In the genomic region with DNA sequence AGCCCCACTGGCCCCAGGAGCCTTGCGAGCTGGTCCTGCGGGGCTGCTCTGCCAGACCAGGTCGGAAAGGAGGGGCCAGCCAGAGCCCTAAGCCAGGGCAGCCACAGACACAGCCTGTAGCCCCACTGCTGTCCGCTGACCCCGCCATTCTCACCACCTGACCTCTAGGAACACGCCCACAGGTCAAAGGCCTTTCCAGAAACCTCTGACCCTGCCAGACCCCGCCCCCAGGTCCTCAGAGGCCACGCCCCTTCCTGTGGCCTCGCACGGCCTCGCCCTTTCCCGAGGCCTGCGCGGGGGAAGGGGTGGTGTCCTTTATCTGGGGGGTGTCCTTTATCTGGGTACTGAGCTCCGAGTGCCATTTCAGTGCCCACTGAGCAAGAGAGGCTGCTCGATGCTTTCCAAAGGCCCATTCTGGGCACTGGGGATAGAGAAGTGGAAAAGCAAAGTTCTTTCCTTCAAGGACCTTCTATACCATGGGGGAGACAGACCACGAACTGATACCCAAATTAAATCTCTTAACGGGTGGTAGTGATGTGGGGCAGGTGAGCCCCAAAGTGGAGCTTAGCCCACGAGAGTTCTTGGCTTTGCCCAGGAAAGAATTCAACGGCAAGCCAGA, we compare ENCODE assay signal across 23 cellular contexts. TPM values are rescaled to one million over a fixed set of nuclear protein-coding genes. Genes with fewer than 3 reads are reported as not detected.
A peak's percentile ranks its signal among the peaks of the same experiment; 100 is the strongest.
DNase-seq lines count a peak whose midpoint lies in the region; ATAC-seq and TF ChIP-seq lines count a peak whose summit lies in the region.
"Had no signal": no experiment of that assay in that cellular context is flagged by ENCODE, and none has a peak within 500 bp of the region (broad histone marks: within the 10 kb centered on the region; RNA-seq: fewer than 3 reads in every experiment).

No MANE protein-coding gene starts in this region.

- peaks cover 2% of the 10 kb centered on the region for H3K27me3 Mint-ChIP-seq in neural progenitor cell (ENCODE audit: insufficient read depth, low read depth)
- H3K27me3 Mint-ChIP-seq: memory B cell, type B pancreatic cell had no signal

- no peaks in the 10 kb centered on the region for H3K9me3 Mint-ChIP-seq in neural progenitor cell
- H3K9me3 Mint-ChIP-seq: activated naive CD4-positive, alpha-beta T cell treated with anti-CD3 and anti-CD28 coated beads, Interleukin-2, amount 50 U/mL, for 24 hours; central memory CD8-positive, alpha-beta T cell; memory B cell had no signal

- H3K9me3 ChIP-seq in MM.1S (replicated peaks; ENCODE audit: insufficient read depth, low read length) (no peaks in the 10 kb centered on the region), neural progenitor cell (ENCODE audit: low read depth) (no peaks in the 10 kb centered on the region)
- no peaks in the 10 kb centered on the region for H3K9me3 ChIP-seq in effector memory CD4-positive, alpha-beta T cell (ENCODE audit: control insufficient read depth, low read length)
- H3K9me3 ChIP-seq: sigmoid colon had no signal

- no peaks in the 10 kb centered on the region for H3K4me1 ChIP-seq in MM.1S (ENCODE audit: low read length)
- no peaks in the 10 kb centered on the region for H3K4me1 ChIP-seq in neural progenitor cell
- H3K4me1 ChIP-seq in effector memory CD4-positive, alpha-beta T cell (ENCODE audit: control insufficient read depth, insufficient read depth, low read length, poor library complexity, severe bottlenecking): peaks cover 5% of the 10 kb centered on the region

- DNase-seq in ELF-1 (ENCODE audit: low read depth, low spot score) (peak; percentile 34), MM.1S (no peak), neural progenitor cell (ENCODE audit: low spot score) (no peak), NCI-H2171 treated with DMSO at 0.1 percent for 48 hours (lab: John Stamatoyannopoulos, UW) (no peak), NCI-H524 (lab: John Stamatoyannopoulos, UW) (no peak), germinal center (ENCODE audit: low spot score) (no peak)
- no peak for DNase-seq in effector memory CD4-positive, alpha-beta T cell
- DNase-seq: activated CD4-positive, alpha-beta T cell treated with anti-CD3 and anti-CD28 coated beads for 1 hour; dorsolateral prefrontal cortex; foreskin keratinocyte; HCEC 1CT; hippocampal formation; NCI-H2171; NCI-H526 treated with DMSO at 0.1 percent for 48 hours; RPMI8226; sigmoid colon had no signal

- H3K4me3 Mint-ChIP-seq in neural progenitor cell: peak overlapping the region; percentile 22
- H3K4me3 Mint-ChIP-seq: activated naive CD4-positive, alpha-beta T cell treated with anti-CD3 and anti-CD28 coated beads, Interleukin-2, amount 50 U/mL, for 24 hours; activated T-helper 1 cell treated with anti-CD3 and anti-CD28 coated beads, Interleukin-12 subunit alpha, Interleukin-12 subunit beta, Interleukin-2, Interleukin-4 antibody, amounts not matched to agents 30 ng/mL and 10 ng/mL and 1 ng/mL, durations not matched to agents 14 hours and 24 hours and 36 hours; central memory CD8-positive, alpha-beta T cell; memory B cell; type B pancreatic cell had no signal

- H3K4me3 ChIP-seq in MM.1S (ENCODE audit: low read length) (no peak overlapping the region), neural progenitor cell (no peak overlapping the region)
- no peak overlapping the region for H3K4me3 ChIP-seq in effector memory CD4-positive, alpha-beta T cell (ENCODE audit: insufficient read depth, low read depth, low read length, poor library complexity, severe bottlenecking)
- H3K4me3 ChIP-seq: sigmoid colon had no signal

- H3K4me1 Mint-ChIP-seq in neural progenitor cell: peaks cover 32% of the 10 kb centered on the region

- H3K36me3 ChIP-seq in MM.1S (replicated peaks; ENCODE audit: insufficient read depth, low read length): no peaks in the 10 kb centered on the region
- H3K36me3 ChIP-seq in neural progenitor cell: no peaks in the 10 kb centered on the region
- H3K36me3 ChIP-seq in effector memory CD4-positive, alpha-beta T cell (ENCODE audit: control insufficient read depth, insufficient read depth, low read length): no peaks in the 10 kb centered on the region
- H3K36me3 ChIP-seq: sigmoid colon had no signal

- peak overlapping the region; percentile 61 for H3K27ac Mint-ChIP-seq in neural progenitor cell
- H3K27ac Mint-ChIP-seq: memory B cell, type B pancreatic cell had no signal

- H3K79me2 ChIP-seq in MM.1S (ENCODE audit: low read length) (no peaks in the 10 kb centered on the region), neural progenitor cell (ENCODE audit: low read depth) (no peaks in the 10 kb centered on the region)

- H3K36me3 Mint-ChIP-seq in neural progenitor cell: no peaks in the 10 kb centered on the region
- H3K36me3 Mint-ChIP-seq: activated naive CD4-positive, alpha-beta T cell treated with anti-CD3 and anti-CD28 coated beads, Interleukin-2, amount 50 U/mL, for 24 hours; memory B cell; type B pancreatic cell had no signal

- no peaks in the 10 kb centered on the region for H3F3A ChIP-seq in MM.1S (ENCODE audit: insufficient read depth, low read length)
- no peaks in the 10 kb centered on the region for H3F3A ChIP-seq in neural progenitor cell (ENCODE audit: low read depth)

- H3K9me2 ChIP-seq in MM.1S (replicated peaks; ENCODE audit: insufficient read depth, low read length): no peaks in the 10 kb centered on the region

- no peaks in the 10 kb centered on the region for H3K27me3 ChIP-seq in MM.1S (replicated peaks; ENCODE audit: insufficient read depth, low read length)
- no peaks in the 10 kb centered on the region for H3K27me3 ChIP-seq in neural progenitor cell
- H3K27me3 ChIP-seq in effector memory CD4-positive, alpha-beta T cell (replicated peaks; ENCODE audit: control insufficient read depth, insufficient read depth, low read length, poor library complexity, severe bottlenecking): no peaks in the 10 kb centered on the region
- H3K27me3 ChIP-seq: dorsolateral prefrontal cortex, foreskin keratinocyte, sigmoid colon had no signal

- H3K27ac ChIP-seq in MM.1S (ENCODE audit: low read length): no peak overlapping the region
- H3K27ac ChIP-seq in neural progenitor cell: no peak overlapping the region
- no peak overlapping the region for H3K27ac ChIP-seq in effector memory CD4-positive, alpha-beta T cell (ENCODE audit: insufficient read depth, low read length, poor library complexity, severe bottlenecking)
- H3K27ac ChIP-seq: dorsolateral prefrontal cortex, epithelial cell of prostate, foreskin keratinocyte, sigmoid colon had no signal

- 0 out of 2 replicates have a peak overlapping the region, but pooled peaks have one; percentile 19 for H2AFZ ChIP-seq in MM.1S (ENCODE audit: low read length)
- no peak overlapping the region for H2AFZ ChIP-seq in neural progenitor cell (replicated peaks)

- TF ChIP-seq CTCF in MM.1S (IDR thresholded peaks at IDR 0.05; ENCODE audit: low read length) (no peak), neural progenitor cell (IDR thresholded peaks at IDR 0.05) (no peak)

- peak; percentile 17 for ATAC-seq in esophagus mucosa
- ATAC-seq: foreskin keratinocyte had no signal

- H3K4me2 ChIP-seq in MM.1S (ENCODE audit: low read depth, low read length) (no peak overlapping the region), neural progenitor cell (no peak overlapping the region)

- H3K9ac ChIP-seq in MM.1S (ENCODE audit: low read length) (no peak overlapping the region), neural progenitor cell (no peak overlapping the region)

- H4K20me1 ChIP-seq in MM.1S (ENCODE audit: insufficient read depth, low read length) (no peaks in the 10 kb centered on the region), neural progenitor cell (ENCODE audit: low read depth) (no peaks in the 10 kb centered on the region)

RNA-seq across cellular contexts. Expression of a gene that starts 46.5 kb away (rescaled TPM):
- 19.0 TPM for total RNA-seq in esophagus mucosa
- total RNA-seq in neural progenitor cell (ENCODE audit: low replicate concordance): 12.4 and 15.9 TPM in 2 replicates
